8 cellular contexts compared by ENCODE assay signal in genomic region chr12:57127710-57128518, GRCh38. TPM values are rescaled to one million over a fixed set of nuclear protein-coding genes. Genes with fewer than 3 reads are reported as not detected.
DNase-seq lines count a peak whose midpoint lies in the region; ATAC-seq and TF ChIP-seq lines count a peak whose summit lies in the region.

Gene LRP1, plus strand, starts transcription at chr12:57128483. Its CDS starts 482 bp downstream, at chr12:57128965.

- dilution Hi-C loops in mammary epithelial cell (cut with HindIII; ENCODE audit: low sequenced_read_pairs), result no loop called here

- TF ChIP-seq POLR2A in GM15510 (IDR thresholded peaks at IDR 0.05; ENCODE audit: borderline replicate concordance, extremely low read depth, insufficient read length), result peak; percentile 19

- H3K4me3 Mint-ChIP-seq in activated B cell treated with CpG ODN at 0.5 μM for 24 hours, result peak within 1 kb of the TSS; percentile 87

- H3K27ac ChIP-seq in mammary epithelial cell (ENCODE audit: insufficient read depth, low read depth, low read length) (peak within 1 kb of the TSS; percentile 70), iPS-20b (ENCODE audit: low read length) (peak within 1 kb of the TSS; percentile 80)

- no peaks in the 10 kb centered on the region for H3K9me3 ChIP-seq in mammary epithelial cell (replicated peaks; ENCODE audit: insufficient read depth, low read length)
- no peaks in the 10 kb centered on the region for H3K9me3 ChIP-seq in iPS-20b (ENCODE audit: insufficient read depth, low read depth, low read length)
- H3K9me3 ChIP-seq in skeletal muscle satellite cell (replicated peaks; ENCODE audit: low read length), result no peaks in the 10 kb centered on the region

- H3K4me3 ChIP-seq in mammary epithelial cell (replicated peaks in 1 of 3; ENCODE audit: insufficient read depth in 1 of 3, low read depth in 2 of 3, low read length in 3 of 3), result peak within 1 kb of the TSS; percentile 69 to 84 (median 72)
- H3K4me3 ChIP-seq in iPS-20b (ENCODE audit: low read length), result peak within 1 kb of the TSS; percentile 94
- H3K4me3 ChIP-seq in skeletal muscle satellite cell (ENCODE audit: low read length), result peak within 1 kb of the TSS; percentile 80

- no peak within 1 kb of the TSS for H3K27ac Mint-ChIP-seq in activated B cell treated with CpG ODN at 0.5 μM for 24 hours

- H3K27me3 Mint-ChIP-seq in activated B cell treated with CpG ODN at 0.5 μM for 24 hours, result peaks cover 6% of the 10 kb centered on the region

- H2AFZ ChIP-seq in mammary epithelial cell (ENCODE audit: low read depth, low read length), result peak within 1 kb of the TSS; percentile 93

- no peaks in the 10 kb centered on the region for H3K36me3 Mint-ChIP-seq in activated B cell treated with CpG ODN at 0.5 μM for 24 hours (ENCODE audit: low read depth)

- ATAC-seq in activated B cell treated with CpG ODN at 0.5 μM for 24 hours (ENCODE audit: low read depth) (peak; percentile 66), HG03108 (IDR thresholded peaks at IDR 0.05; ENCODE audit: unreplicated experiment) (no peak)

- TF ChIP-seq CTCF in activated B cell treated with CpG ODN at 0.5 μM for 24 hours (IDR thresholded peaks at IDR 0.05) (no peak), mammary epithelial cell (conservative IDR thresholded peaks at IDR 0.05 in 1 of 2, IDR thresholded peaks at IDR 0.05 in 1 of 2; ENCODE audit: extremely low read depth in 1 of 2, insufficient read depth in 1 of 2, low read depth in 1 of 2, low read length in 2 of 2) (no peak)

- in situ Hi-C loops in mammary epithelial cell (cut with MboI; ENCODE audit: low sequenced_read_pairs in 2 of 2), result no loop called here

- no peaks in the 10 kb centered on the region for H4K20me1 ChIP-seq in mammary epithelial cell (ENCODE audit: insufficient read depth, low read length)

- no TSS peak for BruUV-seq in mammary epithelial cell (replicated peaks; lab: Mats Ljungman, UMichigan)

- peaks cover 9% of the 10 kb centered on the region for H3K4me1 ChIP-seq in mammary epithelial cell (ENCODE audit: insufficient read depth, low read length)
- peaks cover 34% of the 10 kb centered on the region for H3K4me1 ChIP-seq in iPS-20b (ENCODE audit: insufficient read depth, low read length)
- peaks cover 37% of the 10 kb centered on the region for H3K4me1 ChIP-seq in skeletal muscle satellite cell (ENCODE audit: control insufficient read depth, insufficient read depth, low read length)

- H3K27me3 ChIP-seq in mammary epithelial cell (ENCODE audit: insufficient read depth, low read length) (no peaks in the 10 kb centered on the region), iPS-20b (ENCODE audit: insufficient read depth, low read length) (peaks cover 7% of the 10 kb centered on the region; the same call in 1 of the 2 replicates), skeletal muscle satellite cell (ENCODE audit: control insufficient read depth, insufficient read depth, low read length) (no peaks in the 10 kb centered on the region)

- DNase-seq in NCI-H187 treated with DMSO at 0.1 percent for 48 hours (lab: John Stamatoyannopoulos, UW), result peak; percentile 75
- peak; percentile 69 for DNase-seq in activated B cell treated with CpG ODN at 0.5 μM for 24 hours
- peak; percentile 88 for DNase-seq in mammary epithelial cell
- DNase-seq in UCSD-AML1 (lab: John Stamatoyannopoulos, UW; ENCODE audit: unreplicated experiment), result no peak

- H3K79me2 ChIP-seq in mammary epithelial cell (ENCODE audit: insufficient read depth, low read length), result no peaks in the 10 kb centered on the region

- intact Hi-C loops in activated B cell treated with CpG ODN at 0.5 μM for 24 hours (cut with micrococcal nuclease), result loop anchor here (1.0 to 10.0 kb wide), 2 partner anchors 115 to 327 kb away; partner anchors contain the start of genes GLI1 and INHBE
- intact Hi-C loops in mammary epithelial cell (cut with micrococcal nuclease), result loop anchor here (2.0 kb wide), 1 partner anchor 111 kb away; no protein-coding TSS in a partner anchor

- H3K9ac ChIP-seq in mammary epithelial cell (ENCODE audit: insufficient read depth, low read length) (peak within 1 kb of the TSS; percentile 77), iPS-20b (ENCODE audit: low read depth, low read length) (peak within 1 kb of the TSS; percentile 96; the same call in 1 of the 2 replicates), skeletal muscle satellite cell (ENCODE audit: low read depth, low read length) (peak within 1 kb of the TSS; percentile 79)

- peaks cover 2% of the 10 kb centered on the region for H3K9me3 Mint-ChIP-seq in activated B cell treated with CpG ODN at 0.5 μM for 24 hours

- H3K4me2 ChIP-seq in mammary epithelial cell (ENCODE audit: insufficient read depth, low read depth, low read length) (peak within 1 kb of the TSS; percentile 100), skeletal muscle satellite cell (ENCODE audit: low read length) (peak within 1 kb of the TSS; percentile 96)

- no peaks in the 10 kb centered on the region for H3K36me3 ChIP-seq in mammary epithelial cell (ENCODE audit: insufficient read depth, low read length)
- peaks cover 5% of the 10 kb centered on the region; the same call in 1 of the 2 replicates for H3K36me3 ChIP-seq in iPS-20b (ENCODE audit: insufficient read depth, low read depth, low read length)
- peaks cover 14% of the 10 kb centered on the region for H3K36me3 ChIP-seq in skeletal muscle satellite cell (ENCODE audit: insufficient read depth, low read length)

- peaks cover 13% of the 10 kb centered on the region for H3K4me1 Mint-ChIP-seq in activated B cell treated with CpG ODN at 0.5 μM for 24 hours

- WGBS in mammary epithelial cell (ENCODE audit: low coverage, missing lambda C conversion rate), result 0% methylated on average over 7 of the region's 57 CpGs

- POLR2A ChIA-PET in activated B cell treated with CpG ODN at 0.5 μM for 24 hours (lab: Charles Lee), result interaction anchor here (0.6 to 2.5 kb wide), 22 partner anchors 17 to 658 kb away, joined by 3 to 46 read pairs (median 4); partner anchors contain the start of genes NACA, NEMP1, RBMS2 and SHMT2

- CTCF ChIA-PET in activated B cell treated with CpG ODN at 0.5 μM for 24 hours (lab: Charles Lee), result interaction anchor here (0.9 to 2.0 kb wide), 6 partner anchors 9 to 102 kb away, joined by 3 to 6 read pairs (median 4); partner anchors contain the start of gene SHMT2
- CTCF ChIA-PET in mammary epithelial cell (lab: Charles Lee; ENCODE audit: low non-redundant PET), result interaction anchor here (0.6 to 2.5 kb wide), 7 partner anchors 10 to 794 kb away, joined by 3 to 25 read pairs (median 4); partner anchors contain the start of gene PAN2

RNA-seq across cellular contexts. Expression of gene LRP1, which starts in this region (rescaled TPM):
- total RNA-seq in activated B cell treated with CpG ODN at 0.5 μM for 24 hours (0.56 and 0.95 TPM in 2 replicates), mammary epithelial cell (10 to 100 TPM; 33.2 to 57.0 TPM)
- 11.3 TPM for polyA plus RNA-seq in mammary epithelial cell
- 75.1 TPM for polyA minus RNA-seq in mammary epithelial cell
- 237 and 303 TPM in 2 replicates for total RNA-seq in skeletal muscle satellite cell (2012; rRNA removed)

Comparison
In these comparisons a context has a peak if more than half of its experiments do, and no peak if none do; other contexts are left out.
1. RNA of gene LRP1 (total RNA-seq): 33.2 to 57.0 TPM in mammary epithelial cell; 0.56 to 0.95 TPM in activated B cell treated with CpG ODN at 0.5 μM for 24 hours; every median in the first group is over 10 times any median in the second.
2. Peak in DNase-seq and ATAC-seq in activated B cell treated with CpG ODN at 0.5 μM for 24 hours; RNA of the gene not detected or under 1 TPM.
3. Peak in every context shown above with its lines, with median percentiles within 50 percentile points of each other: H3K4me3 ChIP-seq and H3K9ac ChIP-seq.